1 cellular context compared by ENCODE assay signal in the genomic region with DNA sequence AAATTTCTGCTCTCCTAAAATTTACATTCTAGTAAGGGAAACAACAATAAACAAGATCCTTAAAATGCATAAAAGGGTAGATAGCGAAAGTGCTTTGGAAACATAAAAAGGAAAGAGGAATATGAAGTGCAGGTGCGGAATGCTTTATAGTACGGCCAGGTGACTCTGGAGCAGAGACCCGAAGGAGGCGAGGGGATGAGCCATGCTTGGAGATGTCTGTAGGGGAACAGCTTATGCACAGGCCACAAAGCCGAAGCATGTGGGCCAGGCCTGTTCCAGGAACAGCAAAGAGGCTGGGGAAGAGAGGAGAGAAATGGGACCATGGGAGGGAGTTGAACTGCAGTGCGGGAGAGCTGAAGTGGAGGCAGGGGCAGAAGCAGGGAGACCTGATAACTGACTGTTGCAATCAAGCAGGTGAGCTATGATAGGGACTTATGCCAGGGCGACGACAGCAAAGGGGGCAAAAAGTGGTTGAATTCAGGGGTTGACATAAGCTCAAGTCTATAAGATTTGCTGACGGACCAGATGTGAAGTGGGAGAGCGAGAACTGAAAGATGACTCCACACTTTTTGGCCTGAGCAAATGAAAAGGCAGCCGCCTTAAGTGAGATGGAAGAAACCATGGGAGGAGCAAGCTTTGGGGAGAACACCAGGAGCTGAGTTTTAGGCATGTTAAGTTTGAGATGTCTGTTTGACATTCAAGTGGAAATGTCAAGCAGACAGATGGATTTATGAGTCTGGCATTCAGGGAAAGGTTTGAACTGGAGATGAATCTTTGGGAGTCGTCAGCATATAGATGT.
TF ChIP-seq lines count a peak whose summit lies in the region.

No MANE protein-coding gene starts in this region.

TF ChIP-seq in K562, 482 proteins besides CTCF, POLR2A, EP300 and RAD21 (continued from another document and continues in another):
- TF ChIP-seq NFE2 (IDR thresholded peaks at IDR 0.05; ENCODE audit: low read depth) (peak; percentile 94), SMAD3 (CRISPR knock-in tag; conservative IDR thresholded peaks at IDR 0.05) (no peak), TFE3 (CRISPR knock-in tag; IDR thresholded peaks at IDR 0.05) (no peak), ARID2 (IDR thresholded peaks at IDR 0.05) (peak; percentile 58; the same call in 1 of the 2 replicates), ZNF184 (CRISPR knock-in tag; IDR thresholded peaks at IDR 0.05) (no peak), TOE1 (IDR thresholded peaks at IDR 0.05; ENCODE audit: borderline replicate concordance) (no peak), TOE1 (CRISPR knock-in tag; IDR thresholded peaks at IDR 0.05; ENCODE audit: borderline replicate concordance, low read depth) (peak; percentile 94; the same call in 1 of the 2 replicates), NFRKB (IDR thresholded peaks at IDR 0.05; ENCODE audit: low read depth) (peak; percentile 83; the same call in 1 of the 2 replicates), MTA1 (IDR thresholded peaks at IDR 0.05; ENCODE audit: borderline replicate concordance) (0 out of 2 replicates have a peak, but pooled peaks have one; percentile 15), FIP1L1 (IDR thresholded peaks at IDR 0.05; ENCODE audit: low read depth, low read length, poor library complexity, severe bottlenecking) (no peak), MCM5 (IDR thresholded peaks at IDR 0.05; ENCODE audit: low read depth) (0 out of 2 replicates have a peak, but pooled peaks have one; percentile 9), ZC3H8 (IDR thresholded peaks at IDR 0.05) (no peak), POLR2AphosphoS5 (IDR thresholded peaks at IDR 0.05; ENCODE audit: control insufficient read depth, insufficient read depth, low read depth, low read length) (no peak), ZBED1 (IDR thresholded peaks at IDR 0.05) (no peak), ZNF232 (CRISPR knock-in tag; IDR thresholded peaks at IDR 0.05) (no peak), MCM2 (IDR thresholded peaks at IDR 0.05; ENCODE audit: low read depth) (no peak), SREBF2 (CRISPR knock-in tag; IDR thresholded peaks at IDR 0.05) (no peak), ATF1 (CRISPR knock-in tag; IDR thresholded peaks at IDR 0.05) (no peak), ATF1 (tag; IDR thresholded peaks at IDR 0.05) (no peak; the same call in 1 of the 2 replicates), CEBPB (tag; IDR thresholded peaks at IDR 0.05) (0 out of 2 replicates have a peak, but pooled peaks have one; percentile 15), NUFIP1 (IDR thresholded peaks at IDR 0.05; ENCODE audit: partially characterized antibody) (no peak), ZBTB11 (CRISPR knock-in tag; IDR thresholded peaks at IDR 0.05) (peak in 1 of 3 experiments; percentile 70; a peak in 1 of 6 replicates), TAF7 (tag; IDR thresholded peaks at IDR 0.05) (peak; percentile 61; the same call in 1 of the 2 replicates), AFF1 (IDR thresholded peaks at IDR 0.05; ENCODE audit: low read depth in 1 of 2, partially characterized antibody in 2 of 2) (peak in 1 of 2 experiments; percentile 21), FOXA1 (IDR thresholded peaks at IDR 0.05; ENCODE audit: borderline replicate concordance) (no peak), PBX2 (CRISPR knock-in tag; IDR thresholded peaks at IDR 0.05; ENCODE audit: low read depth) (no peak), PBX2 (tag; conservative IDR thresholded peaks at IDR 0.05; ENCODE audit: low read depth) (peak; percentile 71; the same call in 1 of the 2 replicates), ATF7 (IDR thresholded peaks at IDR 0.05) (peak; percentile 75), KAT2B (IDR thresholded peaks at IDR 0.05; ENCODE audit: low read depth, low read length) (no peak), POLR2B (IDR thresholded peaks at IDR 0.05; ENCODE audit: low read depth, partially characterized antibody) (peak; percentile 42), ARID1B (IDR thresholded peaks at IDR 0.05) (peak; percentile 54)
- TF ChIP-seq, protein P1, sequence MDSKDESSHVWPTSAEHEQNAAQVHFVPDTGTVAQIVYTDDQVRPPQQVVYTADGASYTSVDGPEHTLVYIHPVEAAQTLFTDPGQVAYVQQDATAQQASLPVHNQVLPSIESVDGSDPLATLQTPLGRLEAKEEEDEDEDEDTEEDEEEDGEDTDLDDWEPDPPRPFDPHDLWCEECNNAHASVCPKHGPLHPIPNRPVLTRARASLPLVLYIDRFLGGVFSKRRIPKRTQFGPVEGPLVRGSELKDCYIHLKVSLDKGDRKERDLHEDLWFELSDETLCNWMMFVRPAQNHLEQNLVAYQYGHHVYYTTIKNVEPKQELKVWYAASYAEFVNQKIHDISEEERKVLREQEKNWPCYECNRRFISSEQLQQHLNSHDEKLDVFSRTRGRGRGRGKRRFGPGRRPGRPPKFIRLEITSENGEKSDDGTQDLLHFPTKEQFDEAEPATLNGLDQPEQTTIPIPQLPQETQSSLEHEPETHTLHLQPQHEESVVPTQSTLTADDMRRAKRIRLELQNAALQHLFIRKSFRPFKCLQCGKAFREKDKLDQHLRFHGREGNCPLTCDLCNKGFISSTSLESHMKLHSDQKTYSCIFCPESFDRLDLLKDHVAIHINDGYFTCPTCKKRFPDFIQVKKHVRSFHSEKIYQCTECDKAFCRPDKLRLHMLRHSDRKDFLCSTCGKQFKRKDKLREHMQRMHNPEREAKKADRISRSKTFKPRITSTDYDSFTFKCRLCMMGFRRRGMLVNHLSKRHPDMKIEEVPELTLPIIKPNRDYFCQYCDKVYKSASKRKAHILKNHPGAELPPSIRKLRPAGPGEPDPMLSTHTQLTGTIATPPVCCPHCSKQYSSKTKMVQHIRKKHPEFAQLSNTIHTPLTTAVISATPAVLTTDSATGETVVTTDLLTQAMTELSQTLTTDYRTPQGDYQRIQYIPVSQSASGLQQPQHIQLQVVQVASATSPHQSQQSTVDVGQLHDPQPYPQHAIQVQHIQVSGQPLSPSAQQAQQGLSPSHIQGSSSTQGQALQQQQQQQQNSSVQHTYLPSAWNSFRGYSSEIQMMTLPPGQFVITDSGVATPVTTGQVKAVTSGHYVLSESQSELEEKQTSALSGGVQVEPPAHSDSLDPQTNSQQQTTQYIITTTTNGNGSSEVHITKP (IDR thresholded peaks at IDR 0.05; ENCODE audit: partially characterized antibody), result peak; percentile 98
- TF ChIP-seq, protein P2, sequence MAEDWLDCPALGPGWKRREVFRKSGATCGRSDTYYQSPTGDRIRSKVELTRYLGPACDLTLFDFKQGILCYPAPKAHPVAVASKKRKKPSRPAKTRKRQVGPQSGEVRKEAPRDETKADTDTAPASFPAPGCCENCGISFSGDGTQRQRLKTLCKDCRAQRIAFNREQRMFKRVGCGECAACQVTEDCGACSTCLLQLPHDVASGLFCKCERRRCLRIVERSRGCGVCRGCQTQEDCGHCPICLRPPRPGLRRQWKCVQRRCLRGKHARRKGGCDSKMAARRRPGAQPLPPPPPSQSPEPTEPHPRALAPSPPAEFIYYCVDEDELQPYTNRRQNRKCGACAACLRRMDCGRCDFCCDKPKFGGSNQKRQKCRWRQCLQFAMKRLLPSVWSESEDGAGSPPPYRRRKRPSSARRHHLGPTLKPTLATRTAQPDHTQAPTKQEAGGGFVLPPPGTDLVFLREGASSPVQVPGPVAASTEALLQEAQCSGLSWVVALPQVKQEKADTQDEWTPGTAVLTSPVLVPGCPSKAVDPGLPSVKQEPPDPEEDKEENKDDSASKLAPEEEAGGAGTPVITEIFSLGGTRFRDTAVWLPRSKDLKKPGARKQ (CRISPR knock-in tag; IDR thresholded peaks at IDR 0.05), result 0 out of 2 replicates have a peak, but pooled peaks have one; percentile 59
